In genomic region chr2:241228081-241228859, GRCh38 we compare ENCODE assay signal across 1 cellular context.
A peak's percentile ranks its signal among the peaks of the same experiment; 100 is the strongest.
TF ChIP-seq lines count a peak whose summit lies in the region.

No MANE protein-coding gene starts in this region.

TF ChIP-seq in HepG2, 621 proteins besides CTCF, POLR2A, EP300 and RAD21 (continued from another document and continues in another):
- TF ChIP-seq, protein P1, sequence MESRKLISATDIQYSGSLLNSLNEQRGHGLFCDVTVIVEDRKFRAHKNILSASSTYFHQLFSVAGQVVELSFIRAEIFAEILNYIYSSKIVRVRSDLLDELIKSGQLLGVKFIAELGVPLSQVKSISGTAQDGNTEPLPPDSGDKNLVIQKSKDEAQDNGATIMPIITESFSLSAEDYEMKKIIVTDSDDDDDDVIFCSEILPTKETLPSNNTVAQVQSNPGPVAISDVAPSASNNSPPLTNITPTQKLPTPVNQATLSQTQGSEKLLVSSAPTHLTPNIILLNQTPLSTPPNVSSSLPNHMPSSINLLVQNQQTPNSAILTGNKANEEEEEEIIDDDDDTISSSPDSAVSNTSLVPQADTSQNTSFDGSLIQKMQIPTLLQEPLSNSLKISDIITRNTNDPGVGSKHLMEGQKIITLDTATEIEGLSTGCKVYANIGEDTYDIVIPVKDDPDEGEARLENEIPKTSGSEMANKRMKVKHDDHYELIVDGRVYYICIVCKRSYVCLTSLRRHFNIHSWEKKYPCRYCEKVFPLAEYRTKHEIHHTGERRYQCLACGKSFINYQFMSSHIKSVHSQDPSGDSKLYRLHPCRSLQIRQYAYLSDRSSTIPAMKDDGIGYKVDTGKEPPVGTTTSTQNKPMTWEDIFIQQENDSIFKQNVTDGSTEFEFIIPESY (CRISPR knock-in tag; IDR thresholded peaks at IDR 0.05), result peak; percentile 42; the same call in 1 of the 2 replicates
- TF ChIP-seq ZBTB42 (CRISPR knock-in tag; IDR thresholded peaks at IDR 0.05), result no peak
- TF ChIP-seq STAT5B (CRISPR knock-in tag; IDR thresholded peaks at IDR 0.05), result no peak
- no peak for TF ChIP-seq THYN1 (CRISPR knock-in tag; IDR thresholded peaks at IDR 0.05; ENCODE audit: borderline replicate concordance, low read depth)
- TF ChIP-seq ZNF280B (CRISPR knock-in tag; IDR thresholded peaks at IDR 0.05; ENCODE audit: borderline replicate concordance), result no peak
- TF ChIP-seq, protein P2, sequence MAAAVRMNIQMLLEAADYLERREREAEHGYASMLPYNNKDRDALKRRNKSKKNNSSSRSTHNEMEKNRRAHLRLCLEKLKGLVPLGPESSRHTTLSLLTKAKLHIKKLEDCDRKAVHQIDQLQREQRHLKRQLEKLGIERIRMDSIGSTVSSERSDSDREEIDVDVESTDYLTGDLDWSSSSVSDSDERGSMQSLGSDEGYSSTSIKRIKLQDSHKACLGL (CRISPR knock-in tag; IDR thresholded peaks at IDR 0.05), result no peak
- peak; percentile 64 for TF ChIP-seq RBFOX2 (IDR thresholded peaks at IDR 0.05; ENCODE audit: low read depth, low read length)
- peak; percentile 61; the same call in 1 of the 2 replicates for TF ChIP-seq SMAD1 (CRISPR knock-in tag; IDR thresholded peaks at IDR 0.05; ENCODE audit: borderline replicate concordance, low read depth)
- TF ChIP-seq HNRNPUL1 (IDR thresholded peaks at IDR 0.05; ENCODE audit: low read depth, low read length), result no peak
- TF ChIP-seq ATF7 (IDR thresholded peaks at IDR 0.05), result no peak
- TF ChIP-seq ATF7 (CRISPR knock-in tag; IDR thresholded peaks at IDR 0.05), result no peak
- no peak for TF ChIP-seq ZNF138 (CRISPR knock-in tag; IDR thresholded peaks at IDR 0.05; ENCODE audit: low read depth)
- TF ChIP-seq DDIT3 (CRISPR knock-in tag; IDR thresholded peaks at IDR 0.05), result no peak
- TF ChIP-seq HCFC1 (IDR thresholded peaks at IDR 0.05; ENCODE audit: low read depth, low read length), result no peak
- TF ChIP-seq PRMT3 (CRISPR knock-in tag; IDR thresholded peaks at IDR 0.05; ENCODE audit: borderline replicate concordance, low read depth), result 0 out of 2 replicates have a peak, but pooled peaks have one; percentile 28
- no peak for TF ChIP-seq PCBP2 (optimal IDR thresholded peaks at IDR 0.05; ENCODE audit: low read depth, low read length, poor library complexity, severe bottlenecking)
- TF ChIP-seq FOXA3 (CRISPR knock-in tag; IDR thresholded peaks at IDR 0.05), result no peak
- no peak for TF ChIP-seq PAF1 (CRISPR knock-in tag; IDR thresholded peaks at IDR 0.05)
- TF ChIP-seq U2AF1 (optimal IDR thresholded peaks at IDR 0.05; ENCODE audit: low read depth, low read length), result no peak
- 0 out of 2 replicates have a peak, but pooled peaks have one; percentile 72 for TF ChIP-seq NCOA5 (CRISPR knock-in tag; IDR thresholded peaks at IDR 0.05)
- no peak for TF ChIP-seq IKZF1 (IDR thresholded peaks at IDR 0.05)
- TF ChIP-seq, protein P3, sequence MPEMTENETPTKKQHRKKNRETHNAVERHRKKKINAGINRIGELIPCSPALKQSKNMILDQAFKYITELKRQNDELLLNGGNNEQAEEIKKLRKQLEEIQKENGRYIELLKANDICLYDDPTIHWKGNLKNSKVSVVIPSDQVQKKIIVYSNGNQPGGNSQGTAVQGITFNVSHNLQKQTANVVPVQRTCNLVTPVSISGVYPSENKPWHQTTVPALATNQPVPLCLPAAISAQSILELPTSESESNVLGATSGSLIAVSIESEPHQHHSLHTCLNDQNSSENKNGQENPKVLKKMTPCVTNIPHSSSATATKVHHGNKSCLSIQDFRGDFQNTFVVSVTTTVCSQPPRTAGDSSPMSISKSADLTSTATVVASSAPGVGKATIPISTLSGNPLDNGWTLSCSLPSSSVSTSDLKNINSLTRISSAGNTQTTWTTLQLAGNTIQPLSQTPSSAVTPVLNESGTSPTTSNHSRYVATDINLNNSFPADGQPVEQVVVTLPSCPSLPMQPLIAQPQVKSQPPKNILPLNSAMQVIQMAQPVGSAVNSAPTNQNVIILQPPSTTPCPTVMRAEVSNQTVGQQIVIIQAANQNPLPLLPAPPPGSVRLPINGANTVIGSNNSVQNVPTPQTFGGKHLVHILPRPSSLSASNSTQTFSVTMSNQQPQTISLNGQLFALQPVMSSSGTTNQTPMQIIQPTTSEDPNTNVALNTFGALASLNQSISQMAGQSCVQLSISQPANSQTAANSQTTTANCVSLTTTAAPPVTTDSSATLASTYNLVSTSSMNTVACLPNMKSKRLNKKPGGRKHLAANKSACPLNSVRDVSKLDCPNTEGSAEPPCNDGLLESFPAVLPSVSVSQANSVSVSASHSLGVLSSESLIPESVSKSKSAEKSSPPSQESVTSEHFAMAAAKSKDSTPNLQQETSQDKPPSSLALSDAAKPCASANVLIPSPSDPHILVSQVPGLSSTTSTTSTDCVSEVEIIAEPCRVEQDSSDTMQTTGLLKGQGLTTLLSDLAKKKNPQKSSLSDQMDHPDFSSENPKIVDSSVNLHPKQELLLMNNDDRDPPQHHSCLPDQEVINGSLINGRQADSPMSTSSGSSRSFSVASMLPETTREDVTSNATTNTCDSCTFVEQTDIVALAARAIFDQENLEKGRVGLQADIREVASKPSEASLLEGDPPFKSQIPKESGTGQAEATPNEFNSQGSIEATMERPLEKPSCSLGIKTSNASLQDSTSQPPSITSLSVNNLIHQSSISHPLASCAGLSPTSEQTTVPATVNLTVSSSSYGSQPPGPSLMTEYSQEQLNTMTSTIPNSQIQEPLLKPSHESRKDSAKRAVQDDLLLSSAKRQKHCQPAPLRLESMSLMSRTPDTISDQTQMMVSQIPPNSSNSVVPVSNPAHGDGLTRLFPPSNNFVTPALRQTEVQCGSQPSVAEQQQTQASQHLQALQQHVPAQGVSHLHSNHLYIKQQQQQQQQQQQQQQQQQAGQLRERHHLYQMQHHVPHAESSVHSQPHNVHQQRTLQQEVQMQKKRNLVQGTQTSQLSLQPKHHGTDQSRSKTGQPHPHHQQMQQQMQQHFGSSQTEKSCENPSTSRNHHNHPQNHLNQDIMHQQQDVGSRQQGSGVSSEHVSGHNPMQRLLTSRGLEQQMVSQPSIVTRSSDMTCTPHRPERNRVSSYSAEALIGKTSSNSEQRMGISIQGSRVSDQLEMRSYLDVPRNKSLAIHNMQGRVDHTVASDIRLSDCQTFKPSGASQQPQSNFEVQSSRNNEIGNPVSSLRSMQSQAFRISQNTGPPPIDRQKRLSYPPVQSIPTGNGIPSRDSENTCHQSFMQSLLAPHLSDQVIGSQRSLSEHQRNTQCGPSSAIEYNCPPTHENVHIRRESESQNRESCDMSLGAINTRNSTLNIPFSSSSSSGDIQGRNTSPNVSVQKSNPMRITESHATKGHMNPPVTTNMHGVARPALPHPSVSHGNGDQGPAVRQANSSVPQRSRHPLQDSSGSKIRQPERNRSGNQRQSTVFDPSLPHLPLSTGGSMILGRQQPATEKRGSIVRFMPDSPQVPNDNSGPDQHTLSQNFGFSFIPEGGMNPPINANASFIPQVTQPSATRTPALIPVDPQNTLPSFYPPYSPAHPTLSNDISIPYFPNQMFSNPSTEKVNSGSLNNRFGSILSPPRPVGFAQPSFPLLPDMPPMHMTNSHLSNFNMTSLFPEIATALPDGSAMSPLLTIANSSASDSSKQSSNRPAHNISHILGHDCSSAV (CRISPR knock-in tag; IDR thresholded peaks at IDR 0.05; ENCODE audit: borderline replicate concordance), result no peak
- TF ChIP-seq IRF1 (CRISPR knock-in tag; IDR thresholded peaks at IDR 0.05; ENCODE audit: low read depth), result no peak
- no peak for TF ChIP-seq ZNF670 (CRISPR knock-in tag; IDR thresholded peaks at IDR 0.05; ENCODE audit: borderline replicate concordance)
- TF ChIP-seq RBM22 (optimal IDR thresholded peaks at IDR 0.05; ENCODE audit: low read length), result peak; percentile 82
- peak; percentile 16; the same call in 1 of the 2 replicates for TF ChIP-seq ZFX (CRISPR knock-in tag; IDR thresholded peaks at IDR 0.05; ENCODE audit: low read depth)
- TF ChIP-seq MIER3 (CRISPR knock-in tag; IDR thresholded peaks at IDR 0.05; ENCODE audit: borderline replicate concordance), result no peak
- no peak for TF ChIP-seq REST (IDR thresholded peaks at IDR 0.05; ENCODE audit: borderline replicate concordance in 1 of 2, low read depth in 1 of 2, low read length in 2 of 2)
- TF ChIP-seq, protein P4, sequence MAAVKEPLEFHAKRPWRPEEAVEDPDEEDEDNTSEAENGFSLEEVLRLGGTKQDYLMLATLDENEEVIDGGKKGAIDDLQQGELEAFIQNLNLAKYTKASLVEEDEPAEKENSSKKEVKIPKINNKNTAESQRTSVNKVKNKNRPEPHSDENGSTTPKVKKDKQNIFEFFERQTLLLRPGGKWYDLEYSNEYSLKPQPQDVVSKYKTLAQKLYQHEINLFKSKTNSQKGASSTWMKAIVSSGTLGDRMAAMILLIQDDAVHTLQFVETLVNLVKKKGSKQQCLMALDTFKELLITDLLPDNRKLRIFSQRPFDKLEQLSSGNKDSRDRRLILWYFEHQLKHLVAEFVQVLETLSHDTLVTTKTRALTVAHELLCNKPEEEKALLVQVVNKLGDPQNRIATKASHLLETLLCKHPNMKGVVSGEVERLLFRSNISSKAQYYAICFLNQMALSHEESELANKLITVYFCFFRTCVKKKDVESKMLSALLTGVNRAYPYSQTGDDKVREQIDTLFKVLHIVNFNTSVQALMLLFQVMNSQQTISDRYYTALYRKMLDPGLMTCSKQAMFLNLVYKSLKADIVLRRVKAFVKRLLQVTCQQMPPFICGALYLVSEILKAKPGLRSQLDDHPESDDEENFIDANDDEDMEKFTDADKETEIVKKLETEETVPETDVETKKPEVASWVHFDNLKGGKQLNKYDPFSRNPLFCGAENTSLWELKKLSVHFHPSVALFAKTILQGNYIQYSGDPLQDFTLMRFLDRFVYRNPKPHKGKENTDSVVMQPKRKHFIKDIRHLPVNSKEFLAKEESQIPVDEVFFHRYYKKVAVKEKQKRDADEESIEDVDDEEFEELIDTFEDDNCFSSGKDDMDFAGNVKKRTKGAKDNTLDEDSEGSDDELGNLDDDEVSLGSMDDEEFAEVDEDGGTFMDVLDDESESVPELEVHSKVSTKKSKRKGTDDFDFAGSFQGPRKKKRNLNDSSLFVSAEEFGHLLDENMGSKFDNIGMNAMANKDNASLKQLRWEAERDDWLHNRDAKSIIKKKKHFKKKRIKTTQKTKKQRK (IDR thresholded peaks at IDR 0.05; ENCODE audit: low read length), result no peak
- TF ChIP-seq NFKB2 (CRISPR knock-in tag; IDR thresholded peaks at IDR 0.05; ENCODE audit: borderline replicate concordance), result no peak
- no peak for TF ChIP-seq FOXO1 (CRISPR knock-in tag; IDR thresholded peaks at IDR 0.05)
- TF ChIP-seq, protein P5, sequence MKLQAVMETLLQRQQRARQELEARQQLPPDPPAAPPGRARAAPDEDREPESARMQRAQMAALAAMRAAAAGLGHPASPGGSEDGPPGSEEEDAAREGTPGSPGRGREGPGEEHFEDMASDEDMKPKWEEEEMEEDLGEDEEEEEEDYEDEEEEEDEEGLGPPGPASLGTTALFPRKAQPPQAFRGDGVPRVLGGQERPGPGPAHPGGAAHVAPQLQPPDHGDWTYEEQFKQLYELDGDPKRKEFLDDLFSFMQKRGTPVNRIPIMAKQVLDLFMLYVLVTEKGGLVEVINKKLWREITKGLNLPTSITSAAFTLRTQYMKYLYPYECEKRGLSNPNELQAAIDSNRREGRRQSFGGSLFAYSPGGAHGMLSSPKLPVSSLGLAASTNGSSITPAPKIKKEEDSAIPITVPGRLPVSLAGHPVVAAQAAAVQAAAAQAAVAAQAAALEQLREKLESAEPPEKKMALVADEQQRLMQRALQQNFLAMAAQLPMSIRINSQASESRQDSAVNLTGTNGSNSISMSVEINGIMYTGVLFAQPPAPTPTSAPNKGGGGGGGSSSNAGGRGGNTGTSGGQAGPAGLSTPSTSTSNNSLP (IDR thresholded peaks at IDR 0.05; ENCODE audit: low read depth, low read length), result no peak
